ENCODE assay signal across 17 cellular contexts in the genomic region with DNA sequence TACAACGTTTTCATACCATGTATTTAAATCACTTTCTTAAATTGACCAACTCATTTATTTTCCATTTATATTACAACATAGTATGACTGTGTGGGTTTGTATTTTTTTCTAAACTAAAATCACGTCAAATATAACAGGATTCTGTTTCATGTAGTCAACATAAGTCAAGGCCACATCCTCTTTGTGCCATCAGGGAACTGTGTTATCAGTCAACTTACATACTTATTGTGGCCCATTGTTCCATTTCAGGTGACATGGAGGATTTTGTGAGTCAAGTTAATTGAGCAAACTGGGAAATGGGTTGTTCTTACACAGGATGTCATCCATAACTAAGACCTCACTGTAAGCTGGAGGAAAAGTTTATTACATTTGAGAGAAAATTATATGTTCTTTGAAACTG.
"Had no signal": no experiment of that assay in that cellular context is flagged by ENCODE, and none has a peak within 500 bp of the region (broad histone marks: within the 10 kb centered on the region; RNA-seq: fewer than 3 reads in every experiment).

No MANE protein-coding gene starts in this region.

- H3K4me1 ChIP-seq: colonic mucosa, lower lobe of right lung, psoas muscle, upper lobe of right lung had no signal

- H3K27ac Mint-ChIP-seq: activated T-cell treated with anti-CD3 and anti-CD28 coated beads, Interleukin-2, amount 50 U/mL, for 24 hours had no signal

- H3K27me3 ChIP-seq: colonic mucosa, ovary, upper lobe of right lung had no signal

- FAIRE-seq: endometrium, frontal cortex had no signal

- H3K9me3 Mint-ChIP-seq: activated T-cell treated with anti-CD3 and anti-CD28 coated beads, Interleukin-2, amount 50 U/mL, for 24 hours; central memory CD8-positive, alpha-beta T cell; naive thymus-derived CD8-positive, alpha-beta T cell had no signal

- H3K4me3 Mint-ChIP-seq: activated T-cell treated with anti-CD3 and anti-CD28 coated beads, Interleukin-2, amount 50 U/mL, for 24 hours; central memory CD8-positive, alpha-beta T cell; naive thymus-derived CD8-positive, alpha-beta T cell had no signal

- DNase-seq: activated gamma-delta T cell; activated T-cell treated with anti-CD3 and anti-CD28 coated beads, Interleukin-2, amount 50 U/mL, for 24 hours; aorta; colonic mucosa; hypothalamus; islet precursor cell; lower lobe of right lung; naive thymus-derived CD8-positive, alpha-beta T cell; ovary; psoas muscle; right cardiac atrium; T-helper 1 cell; T-helper 9 cell; upper lobe of right lung had no signal

- H3K27me3 Mint-ChIP-seq: central memory CD8-positive, alpha-beta T cell; naive thymus-derived CD8-positive, alpha-beta T cell had no signal

- H3K4me3 ChIP-seq: colonic mucosa, lower lobe of right lung, ovary, psoas muscle, upper lobe of right lung had no signal

- H3K9me3 ChIP-seq: colonic mucosa, lower lobe of right lung, ovary, psoas muscle, upper lobe of right lung had no signal

- ATAC-seq: lower lobe of right lung; naive thymus-derived CD8-positive, alpha-beta T cell; psoas muscle; right cardiac atrium; upper lobe of right lung had no signal

- H3K36me3 ChIP-seq: colonic mucosa, lower lobe of right lung, ovary, upper lobe of right lung had no signal

- H3K27ac ChIP-seq: colonic mucosa, lower lobe of right lung, ovary, psoas muscle, upper lobe of right lung had no signal
